36 cellular contexts compared by ENCODE assay signal in genomic region chr12:75459755-75460154, GRCh38.
"Had no signal": no experiment of that assay in that cellular context is flagged by ENCODE, and none has a peak within 500 bp of the region (broad histone marks: within the 10 kb centered on the region; RNA-seq: fewer than 3 reads in every experiment).

No MANE protein-coding gene starts in this region.

- H3K27me3 ChIP-seq: adrenal gland, body of pancreas, dorsolateral prefrontal cortex, neural progenitor cell, sigmoid colon, stomach, thyroid gland, upper lobe of left lung, vagina had no signal

- H3K4me3 Mint-ChIP-seq: activated CD4-positive, alpha-beta memory T cell treated with anti-CD3 and anti-CD28 coated beads, Interleukin-2, amount 10 ng/mL, durations not matched to agents 7 days and 5 days; activated CD4-positive, alpha-beta T cell treated with anti-CD3 and anti-CD28 coated beads, Interleukin-2, amount 10 ng/mL, durations not matched to agents 24 days and 14 days; activated naive CD4-positive, alpha-beta T cell treated with anti-CD3 and anti-CD28 coated beads for 36 hours; activated naive CD8-positive, alpha-beta T cell treated with anti-CD3 and anti-CD28 coated beads for 36 hours; mesothelial cell of epicardium; neural progenitor cell; stimulated activated memory B cell treated with anti-CD40 and anti-IgM and Interleukin-4, amounts not matched to agents 10 μg/mL and 1 μg/mL and 100 μg/mL, for 72 hours had no signal

- H3K27me3 Mint-ChIP-seq: activated naive CD8-positive, alpha-beta T cell treated with anti-CD3 and anti-CD28 coated beads for 36 hours; stimulated activated memory B cell treated with anti-CD40 and anti-IgM and Interleukin-4, amounts not matched to agents 10 μg/mL and 1 μg/mL and 100 μg/mL, for 72 hours had no signal

- H3K4me1 ChIP-seq: body of pancreas, neural progenitor cell, parathyroid adenoma, psoas muscle, sigmoid colon, stomach, thyroid gland, upper lobe of left lung, vagina had no signal

- DNase-seq: activated CD4-positive, alpha-beta memory T cell treated with anti-CD3 and anti-CD28 coated beads, Interleukin-2, amount 10 ng/mL, durations not matched to agents 7 days and 5 days; activated CD4-positive, alpha-beta T cell treated with anti-CD3 and anti-CD28 coated beads, Interleukin-2, amount 10 ng/mL, durations not matched to agents 24 days and 14 days; activated effector memory CD4-positive, alpha-beta T cell treated with Interleukin-2 at 50 U/mL for 16 hours; activated naive CD4-positive, alpha-beta T cell treated with anti-CD3 and anti-CD28 coated beads for 36 hours; activated naive CD8-positive, alpha-beta T cell treated with anti-CD3 and anti-CD28 coated beads for 36 hours; activated T-cell treated with anti-CD3 and anti-CD28 coated beads, Interleukin-2, amount 50 U/mL, for 48 hours; adrenal gland; aorta; body of pancreas; dorsolateral prefrontal cortex; head of caudate nucleus; hippocampal formation; kidney; left colon; mammary epithelial cell; naive thymus-derived CD4-positive, alpha-beta T cell; occipital lobe; psoas muscle; sigmoid colon; small intestine; stimulated activated CD4-positive, alpha-beta T cell treated with anti-CD3 and anti-CD28 coated beads, Interleukin-4, amount 100 ng/mL, for 4 hours; stimulated activated CD8-positive, alpha-beta memory T cell treated with anti-CD3 and anti-CD28 coated beads, Interleukin-4, amount 100 ng/mL, for 48 hours; stomach; T-helper 9 cell; thyroid gland; upper lobe of left lung; WERI-Rb-1 had no signal

- H3K27ac ChIP-seq: adrenal gland, body of pancreas, coronary artery, dorsolateral prefrontal cortex, neural progenitor cell, parathyroid adenoma, psoas muscle, sigmoid colon, stomach, thyroid gland, upper lobe of left lung, vagina, WERI-Rb-1 had no signal

- H3K9me3 ChIP-seq: adrenal gland, thyroid gland, vagina had no signal

- H3K36me3 ChIP-seq: adrenal gland, neural progenitor cell, sigmoid colon, stomach, thyroid gland, upper lobe of left lung, vagina, WERI-Rb-1 had no signal

- H3K27ac Mint-ChIP-seq: activated CD4-positive, alpha-beta memory T cell treated with anti-CD3 and anti-CD28 coated beads, Interleukin-2, amount 10 ng/mL, durations not matched to agents 7 days and 5 days; activated CD4-positive, alpha-beta T cell treated with anti-CD3 and anti-CD28 coated beads, Interleukin-2, amount 10 ng/mL, durations not matched to agents 24 days and 14 days; activated naive CD4-positive, alpha-beta T cell treated with anti-CD3 and anti-CD28 coated beads for 36 hours; activated naive CD8-positive, alpha-beta T cell treated with anti-CD3 and anti-CD28 coated beads for 36 hours; mesothelial cell of epicardium; neural progenitor cell; stimulated activated memory B cell treated with anti-CD40 and anti-IgM and Interleukin-4, amounts not matched to agents 10 μg/mL and 1 μg/mL and 100 μg/mL, for 72 hours had no signal

- FAIRE-seq: endothelial cell of umbilical vein, kidney, small intestine, TTC549 had no signal

- H3K4me3 ChIP-seq: adrenal gland, body of pancreas, coronary artery, dorsolateral prefrontal cortex, neural progenitor cell, psoas muscle, sigmoid colon, stomach, thyroid gland, upper lobe of left lung, vagina had no signal

- ATAC-seq: activated CD4-positive, CD25-positive, alpha-beta regulatory T cell treated with anti-CD3 and anti-CD28 coated beads, Interleukin-2, amount 50 U/mL, for 24 hours; body of pancreas; left colon; naive thymus-derived CD4-positive, alpha-beta T cell; psoas muscle; stimulated activated memory B cell treated with anti-CD40 and anti-IgM and Interleukin-4, amounts not matched to agents 10 μg/mL and 1 μg/mL and 100 μg/mL, for 72 hours had no signal

- H3K36me3 Mint-ChIP-seq: activated naive CD8-positive, alpha-beta T cell treated with anti-CD3 and anti-CD28 coated beads for 36 hours; neural progenitor cell had no signal

- H3K4me1 Mint-ChIP-seq: neural progenitor cell; stimulated activated memory B cell treated with anti-CD40 and anti-IgM and Interleukin-4, amounts not matched to agents 10 μg/mL and 1 μg/mL and 100 μg/mL, for 72 hours had no signal
